Comparison of ENCODE assay signal across 35 cellular contexts in genomic region chr13:73035660-73036059, GRCh38.
"Had no signal": no experiment of that assay in that cellular context is flagged by ENCODE, and none has a peak within 500 bp of the region (broad histone marks: within the 10 kb centered on the region; RNA-seq: fewer than 3 reads in every experiment).

No MANE protein-coding gene starts in this region.

- H3K9me3 ChIP-seq: SJSA1 had no signal

- H3K4me1 Mint-ChIP-seq: activated CD4-positive, alpha-beta memory T cell treated with anti-CD3 and anti-CD28 coated beads, Interleukin-2, amount 10 ng/mL, durations not matched to agents 7 days and 5 days; activated CD8-positive, alpha-beta memory T cell treated with anti-CD3 and anti-CD28 coated beads, Interleukin-2, amount 10 ng/mL, durations not matched to agents 7 days and 5 days; activated naive CD4-positive, alpha-beta T cell treated with anti-CD3 and anti-CD28 coated beads, Interleukin-2, amount 50 U/mL, for 24 hours; T-cell had no signal

- H3K36me3 ChIP-seq: SJSA1, WERI-Rb-1 had no signal

- H3K4me3 ChIP-seq: SJSA1 had no signal

- H3K36me3 Mint-ChIP-seq: activated CD8-positive, alpha-beta memory T cell treated with anti-CD3 and anti-CD28 coated beads, Interleukin-2, amount 10 ng/mL, durations not matched to agents 7 days and 5 days; activated naive CD4-positive, alpha-beta T cell treated with anti-CD3 and anti-CD28 coated beads, Interleukin-2, amount 50 U/mL, for 24 hours; brain; T-cell had no signal

- DNase-seq: activated CD4-positive, alpha-beta memory T cell treated with anti-CD3 and anti-CD28 coated beads, Interleukin-2, amount 10 ng/mL, durations not matched to agents 7 days and 5 days; activated CD4-positive, alpha-beta T cell treated with anti-CD3 and anti-CD28 coated beads for 1 hour; activated CD4-positive, alpha-beta T cell treated with anti-CD3 and anti-CD28 coated beads for 48 hours; activated CD4-positive, CD25-positive, alpha-beta regulatory T cell; activated CD8-positive, alpha-beta memory T cell treated with anti-CD3 and anti-CD28 coated beads for 24 hours; activated CD8-positive, alpha-beta memory T cell treated with anti-CD3 and anti-CD28 coated beads, Interleukin-2, amount 10 ng/mL, durations not matched to agents 7 days and 5 days; activated CD8-positive, alpha-beta memory T cell treated with anti-CD3 and anti-CD28 coated beads, Interleukin-2, amount 50 U/mL, for 48 hours; activated gamma-delta T cell; activated naive CD4-positive, alpha-beta T cell treated with Interleukin-2 at 50 U/mL for 16 hours; anterior cingulate cortex; caudate nucleus; cerebellar nuclear complex; Kasumi-1; KG1; MM.1S; NCI-H1092 treated with DMSO at 0.1 percent for 48 hours; NCI-H1417; NCI-H146; NCI-H187; NCI-H2029 treated with DMSO at 0.1 percent for 48 hours; NCI-H2107; NCI-H226; NCI-H446 treated with DMSO at 0.1 percent for 48 hours; NCI-H524 treated with DMSO at 0.1 percent for 48 hours; SHP77 treated with DMSO at 0.1 percent for 48 hours; T-cell; T-helper 2 cell; T-helper 9 cell; WERI-Rb-1 had no signal

- H3K9me3 Mint-ChIP-seq: activated CD4-positive, alpha-beta memory T cell treated with anti-CD3 and anti-CD28 coated beads, Interleukin-2, amount 10 ng/mL, durations not matched to agents 7 days and 5 days; activated naive CD4-positive, alpha-beta T cell treated with anti-CD3 and anti-CD28 coated beads, Interleukin-2, amount 50 U/mL, for 24 hours; activated T-helper 2 cell treated with anti-CD3 and anti-CD28 coated beads, Interferon-gamma antibody, Interleukin-2, Interleukin-4, amounts not matched to agents 10 μg/mL and 5 μg/mL and 100 μg/mL, durations not matched to agents 14 hours and 24 hours and 36 hours; brain; T-cell had no signal

- H3K4me3 Mint-ChIP-seq: activated CD4-positive, alpha-beta memory T cell treated with anti-CD3 and anti-CD28 coated beads, Interleukin-2, amount 10 ng/mL, durations not matched to agents 7 days and 5 days; activated CD8-positive, alpha-beta memory T cell treated with anti-CD3 and anti-CD28 coated beads, Interleukin-2, amount 10 ng/mL, durations not matched to agents 7 days and 5 days; activated naive CD4-positive, alpha-beta T cell treated with anti-CD3 and anti-CD28 coated beads, Interleukin-2, amount 50 U/mL, for 24 hours; brain; T-cell had no signal

- H3K27me3 Mint-ChIP-seq: activated CD4-positive, alpha-beta memory T cell treated with anti-CD3 and anti-CD28 coated beads, Interleukin-2, amount 10 ng/mL, durations not matched to agents 7 days and 5 days; activated CD8-positive, alpha-beta memory T cell treated with anti-CD3 and anti-CD28 coated beads, Interleukin-2, amount 10 ng/mL, durations not matched to agents 7 days and 5 days; activated naive CD4-positive, alpha-beta T cell treated with anti-CD3 and anti-CD28 coated beads, Interleukin-2, amount 50 U/mL, for 24 hours; brain; T-cell had no signal

- H3K27ac Mint-ChIP-seq: activated CD4-positive, alpha-beta memory T cell treated with anti-CD3 and anti-CD28 coated beads, Interleukin-2, amount 10 ng/mL, durations not matched to agents 7 days and 5 days; activated CD8-positive, alpha-beta memory T cell treated with anti-CD3 and anti-CD28 coated beads, Interleukin-2, amount 10 ng/mL, durations not matched to agents 7 days and 5 days; activated naive CD4-positive, alpha-beta T cell treated with anti-CD3 and anti-CD28 coated beads, Interleukin-2, amount 50 U/mL, for 24 hours; activated T-helper 2 cell treated with anti-CD3 and anti-CD28 coated beads, Interferon-gamma antibody, Interleukin-2, Interleukin-4, amounts not matched to agents 10 μg/mL and 5 μg/mL and 100 μg/mL, durations not matched to agents 14 hours and 24 hours and 36 hours; T-cell had no signal

- H3K4me1 ChIP-seq: SJSA1 had no signal

- H3K27me3 ChIP-seq: SJSA1 had no signal

- H3K27ac ChIP-seq: SJSA1, WERI-Rb-1 had no signal

- ATAC-seq: activated CD8-positive, alpha-beta memory T cell treated with anti-CD3 and anti-CD28 coated beads, Interleukin-2, amount 10 ng/mL, durations not matched to agents 7 days and 5 days; Panc1; SK-N-SH treated with all-trans-retinoic acid at 6 μM for 48 hours; T-cell had no signal
